Comparison of ENCODE assay signal across 2 cellular contexts in the genomic region with DNA sequence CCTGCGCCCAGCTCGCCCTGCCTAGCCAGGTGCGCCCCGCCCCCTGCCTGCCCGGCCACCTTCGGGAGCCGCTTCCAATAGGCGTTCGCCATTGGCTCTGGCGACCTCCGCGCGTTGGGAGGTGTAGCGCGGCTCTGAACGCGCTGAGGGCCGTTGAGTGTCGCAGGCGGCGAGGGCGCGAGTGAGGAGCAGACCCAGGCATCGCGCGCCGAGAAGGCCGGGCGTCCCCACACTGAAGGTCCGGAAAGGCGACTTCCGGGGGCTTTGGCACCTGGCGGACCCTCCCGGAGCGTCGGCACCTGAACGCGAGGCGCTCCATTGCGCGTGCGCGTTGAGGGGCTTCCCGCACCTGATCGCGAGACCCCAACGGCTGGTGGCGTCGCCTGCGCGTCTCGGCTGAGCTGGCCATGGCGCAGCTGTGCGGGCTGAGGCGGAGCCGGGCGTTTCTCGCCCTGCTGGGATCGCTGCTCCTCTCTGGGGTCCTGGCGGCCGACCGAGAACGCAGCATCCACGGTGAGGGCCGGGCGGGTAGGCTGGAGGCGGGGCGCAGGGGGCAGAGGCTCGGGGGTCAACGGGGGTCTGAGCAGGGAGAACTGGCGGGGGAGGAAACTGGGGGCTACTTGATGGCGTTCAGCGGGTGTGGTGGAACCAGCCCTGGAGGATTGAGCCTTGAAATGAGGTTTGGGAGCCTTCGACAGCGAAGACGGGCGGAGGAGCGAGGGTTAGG.
TF ChIP-seq lines count a peak whose summit lies in the region.

A gene with protein sequence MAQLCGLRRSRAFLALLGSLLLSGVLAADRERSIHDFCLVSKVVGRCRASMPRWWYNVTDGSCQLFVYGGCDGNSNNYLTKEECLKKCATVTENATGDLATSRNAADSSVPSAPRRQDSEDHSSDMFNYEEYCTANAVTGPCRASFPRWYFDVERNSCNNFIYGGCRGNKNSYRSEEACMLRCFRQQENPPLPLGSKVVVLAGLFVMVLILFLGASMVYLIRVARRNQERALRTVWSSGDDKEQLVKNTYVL (plus strand): TSS at position 88 of the 727 bp plus-strand sequence. CDS start 320 bp downstream, at position 408.

TF ChIP-seq in WTC11, 78 proteins besides CTCF, POLR2A, EP300 and RAD21 (continued from another document and continues in another):
- TF ChIP-seq, protein P1, sequence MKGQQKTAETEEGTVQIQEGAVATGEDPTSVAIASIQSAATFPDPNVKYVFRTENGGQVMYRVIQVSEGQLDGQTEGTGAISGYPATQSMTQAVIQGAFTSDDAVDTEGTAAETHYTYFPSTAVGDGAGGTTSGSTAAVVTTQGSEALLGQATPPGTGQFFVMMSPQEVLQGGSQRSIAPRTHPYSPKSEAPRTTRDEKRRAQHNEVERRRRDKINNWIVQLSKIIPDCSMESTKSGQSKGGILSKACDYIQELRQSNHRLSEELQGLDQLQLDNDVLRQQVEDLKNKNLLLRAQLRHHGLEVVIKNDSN (CRISPR knock-in tag; IDR thresholded peaks at IDR 0.05): peak; percentile 63; the same call in 1 of the 2 replicates
- TF ChIP-seq, protein P2, sequence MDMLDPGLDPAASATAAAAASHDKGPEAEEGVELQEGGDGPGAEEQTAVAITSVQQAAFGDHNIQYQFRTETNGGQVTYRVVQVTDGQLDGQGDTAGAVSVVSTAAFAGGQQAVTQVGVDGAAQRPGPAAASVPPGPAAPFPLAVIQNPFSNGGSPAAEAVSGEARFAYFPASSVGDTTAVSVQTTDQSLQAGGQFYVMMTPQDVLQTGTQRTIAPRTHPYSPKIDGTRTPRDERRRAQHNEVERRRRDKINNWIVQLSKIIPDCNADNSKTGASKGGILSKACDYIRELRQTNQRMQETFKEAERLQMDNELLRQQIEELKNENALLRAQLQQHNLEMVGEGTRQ (CRISPR knock-in tag; IDR thresholded peaks at IDR 0.05): 0 out of 2 replicates have a peak, but pooled peaks have one; percentile 60
- TF ChIP-seq, protein P3, sequence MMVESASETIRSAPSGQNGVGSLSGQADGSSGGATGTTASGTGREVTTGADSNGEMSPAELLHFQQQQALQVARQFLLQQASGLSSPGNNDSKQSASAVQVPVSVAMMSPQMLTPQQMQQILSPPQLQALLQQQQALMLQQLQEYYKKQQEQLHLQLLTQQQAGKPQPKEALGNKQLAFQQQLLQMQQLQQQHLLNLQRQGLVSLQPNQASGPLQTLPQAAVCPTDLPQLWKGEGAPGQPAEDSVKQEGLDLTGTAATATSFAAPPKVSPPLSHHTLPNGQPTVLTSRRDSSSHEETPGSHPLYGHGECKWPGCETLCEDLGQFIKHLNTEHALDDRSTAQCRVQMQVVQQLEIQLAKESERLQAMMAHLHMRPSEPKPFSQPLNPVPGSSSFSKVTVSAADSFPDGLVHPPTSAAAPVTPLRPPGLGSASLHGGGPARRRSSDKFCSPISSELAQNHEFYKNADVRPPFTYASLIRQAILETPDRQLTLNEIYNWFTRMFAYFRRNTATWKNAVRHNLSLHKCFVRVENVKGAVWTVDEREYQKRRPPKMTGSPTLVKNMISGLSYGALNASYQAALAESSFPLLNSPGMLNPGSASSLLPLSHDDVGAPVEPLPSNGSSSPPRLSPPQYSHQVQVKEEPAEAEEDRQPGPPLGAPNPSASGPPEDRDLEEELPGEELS (CRISPR knock-in tag; IDR thresholded peaks at IDR 0.05): peak; percentile 76
- TF ChIP-seq ETV6 (CRISPR knock-in tag; IDR thresholded peaks at IDR 0.05) (peak; percentile 87), ZNF416 (CRISPR knock-in tag; IDR thresholded peaks at IDR 0.05) (peak; percentile 78; the same call in 1 of the 2 replicates), ELF4 (CRISPR knock-in tag; IDR thresholded peaks at IDR 0.05; ENCODE audit: low read depth) (no peak), FOXP1 (CRISPR knock-in tag; IDR thresholded peaks at IDR 0.05; ENCODE audit: borderline replicate concordance) (peak; percentile 95), SMAD3 (CRISPR knock-in tag; IDR thresholded peaks at IDR 0.05; ENCODE audit: borderline replicate concordance) (peak; percentile 91), ZBTB21 (CRISPR knock-in tag; IDR thresholded peaks at IDR 0.05; ENCODE audit: borderline replicate concordance) (0 out of 2 replicates have a peak, but pooled peaks have one; percentile 45), JAZF1 (CRISPR knock-in tag; IDR thresholded peaks at IDR 0.05) (no peak), CBFB (CRISPR knock-in tag; IDR thresholded peaks at IDR 0.05; ENCODE audit: low read depth) (peak; percentile 72), CDX4 (CRISPR knock-in tag; IDR thresholded peaks at IDR 0.05; ENCODE audit: borderline replicate concordance) (no peak), ESRRA (CRISPR knock-in tag; IDR thresholded peaks at IDR 0.05; ENCODE audit: borderline replicate concordance) (peak; percentile 50; the same call in 1 of the 2 replicates), ZNF512 (CRISPR knock-in tag; IDR thresholded peaks at IDR 0.05; ENCODE audit: borderline replicate concordance) (no peak), NR2C2 (CRISPR knock-in tag; IDR thresholded peaks at IDR 0.05) (no peak), SMAD4 (CRISPR knock-in tag; IDR thresholded peaks at IDR 0.05) (no peak), GTF2I (CRISPR knock-in tag; conservative IDR thresholded peaks at IDR 0.05) (no peak), FOXK1 (CRISPR knock-in tag; IDR thresholded peaks at IDR 0.05) (peak; percentile 83), TEAD1 (CRISPR knock-in tag; IDR thresholded peaks at IDR 0.05) (peak; percentile 63; the same call in 1 of the 2 replicates), CREM (CRISPR knock-in tag; IDR thresholded peaks at IDR 0.05) (peak; percentile 62; the same call in 1 of the 2 replicates), MYBL2 (CRISPR knock-in tag; IDR thresholded peaks at IDR 0.05) (peak; percentile 78; the same call in 1 of the 2 replicates)
- TF ChIP-seq, protein P4, sequence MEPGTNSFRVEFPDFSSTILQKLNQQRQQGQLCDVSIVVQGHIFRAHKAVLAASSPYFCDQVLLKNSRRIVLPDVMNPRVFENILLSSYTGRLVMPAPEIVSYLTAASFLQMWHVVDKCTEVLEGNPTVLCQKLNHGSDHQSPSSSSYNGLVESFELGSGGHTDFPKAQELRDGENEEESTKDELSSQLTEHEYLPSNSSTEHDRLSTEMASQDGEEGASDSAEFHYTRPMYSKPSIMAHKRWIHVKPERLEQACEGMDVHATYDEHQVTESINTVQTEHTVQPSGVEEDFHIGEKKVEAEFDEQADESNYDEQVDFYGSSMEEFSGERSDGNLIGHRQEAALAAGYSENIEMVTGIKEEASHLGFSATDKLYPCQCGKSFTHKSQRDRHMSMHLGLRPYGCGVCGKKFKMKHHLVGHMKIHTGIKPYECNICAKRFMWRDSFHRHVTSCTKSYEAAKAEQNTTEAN (CRISPR knock-in tag; IDR thresholded peaks at IDR 0.05): peak; percentile 60; the same call in 1 of the 2 replicates

TF ChIP-seq in H1, 55 proteins besides CTCF, POLR2A, EP300 and RAD21 (continued from another document):
- TF ChIP-seq CREB1 (IDR thresholded peaks at IDR 0.05) (peak; percentile 38; the same call in 1 of the 2 replicates), PHF8 (conservative IDR thresholded peaks at IDR 0.05; ENCODE audit: low read depth, low read length) (peak; percentile 98), RNF2 (IDR thresholded peaks at IDR 0.05; ENCODE audit: borderline replicate concordance, low read depth, low read length, missing control alignments, poor library complexity, severe bottlenecking) (no peak), EGR1 (IDR thresholded peaks at IDR 0.05; ENCODE audit: borderline replicate concordance, low read depth, low read length) (0 out of 2 replicates have a peak, but pooled peaks have one; percentile 20), NANOG (IDR thresholded peaks at IDR 0.05; ENCODE audit: insufficient read depth, low read depth, low read length, poor library complexity, severe bottlenecking) (no peak), ATF2 (IDR thresholded peaks at IDR 0.05; ENCODE audit: low read length) (no peak), HDAC2 (IDR thresholded peaks at IDR 0.05; ENCODE audit: borderline replicate concordance in 1 of 2, low read depth in 2 of 2, low read length in 2 of 2) (no peak), NRF1 (IDR thresholded peaks at IDR 0.05; ENCODE audit: low read depth, low read length) (peak; percentile 60), SRF (IDR thresholded peaks at IDR 0.05; ENCODE audit: low read depth, low read length) (no peak), SP2 (IDR thresholded peaks at IDR 0.05; ENCODE audit: low read length) (no peak), SIRT6 (IDR thresholded peaks at IDR 0.05; ENCODE audit: low read length) (no peak), CBX8 (IDR thresholded peaks at IDR 0.05; ENCODE audit: borderline replicate concordance, low read depth, low read length) (no peak)
